Comparison of ENCODE assay signal across 8 cellular contexts in the genomic region with DNA sequence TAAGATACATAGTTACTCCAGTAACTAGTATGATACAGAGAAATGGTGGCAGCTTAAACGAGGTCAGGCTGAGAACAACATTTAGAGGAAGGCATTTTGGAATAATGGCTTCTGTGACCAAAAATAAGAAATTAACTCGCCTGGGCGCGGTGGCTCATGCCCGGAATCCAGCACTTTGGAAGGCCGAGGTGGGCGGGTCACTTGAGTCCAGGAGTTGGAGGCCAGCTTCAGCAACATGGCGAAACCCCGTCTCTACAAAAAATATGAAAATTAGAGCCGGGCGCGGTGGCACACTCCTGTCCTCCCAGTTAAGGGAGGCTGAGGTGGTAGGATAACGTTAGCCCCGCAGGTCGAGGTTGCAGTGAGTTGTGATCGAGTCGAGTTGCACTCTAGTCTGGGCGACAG. TPM values are rescaled to one million over a fixed set of nuclear protein-coding genes. Genes with fewer than 3 reads are reported as not detected.
DNase-seq lines count a peak whose midpoint lies in the region; ATAC-seq and TF ChIP-seq lines count a peak whose summit lies in the region.

No MANE protein-coding gene starts in this region.

- H3K9me3 ChIP-seq in SJCRH30 (replicated peaks), result no peaks in the 10 kb centered on the region
- no peaks in the 10 kb centered on the region for H3K9me3 ChIP-seq in fibroblast of lung (ENCODE audit: control insufficient read depth, insufficient read depth, low read depth, low read length)

- no peak for ATAC-seq in HG02678 (IDR thresholded peaks at IDR 0.05; ENCODE audit: unreplicated experiment)

- H3K4me1 ChIP-seq in SJCRH30 (peaks cover 31% of the 10 kb centered on the region), fibroblast of lung (ENCODE audit: control insufficient read depth, extremely low read depth, insufficient read depth, low read length) (peaks cover 16% of the 10 kb centered on the region)

- H4K20me1 ChIP-seq in fibroblast of lung (ENCODE audit: control insufficient read depth, extremely low read depth, insufficient read depth, low read length), result peaks cover 3% of the 10 kb centered on the region

- TF ChIP-seq CTCF in GM12865 (IDR thresholded peaks at IDR 0.05; ENCODE audit: insufficient read depth, low read depth, low read length, missing control alignments) (no peak), fibroblast of lung (conservative IDR thresholded peaks at IDR 0.05 in 1 of 2, IDR thresholded peaks at IDR 0.05 in 1 of 2; ENCODE audit: low read depth in 1 of 2, low read length in 2 of 2) (no peak)

- peak overlapping the region; percentile 74 for H3K4me2 ChIP-seq in fibroblast of lung (ENCODE audit: extremely low read depth, insufficient read depth, low read length)

- CTCF ChIA-PET in HEK293T (lab: Yijun Ruan, JAX), result no interaction called here

- H3K27ac ChIP-seq in SJCRH30, result no peak overlapping the region; the same call in 1 of the 2 replicates
- H3K27ac ChIP-seq in fibroblast of lung (ENCODE audit: insufficient read depth, low read length), result peak overlapping the region; percentile 90

- no peak overlapping the region for H3K9ac ChIP-seq in fibroblast of lung (ENCODE audit: insufficient read depth, low read length)

- H3K27me3 ChIP-seq in SJCRH30 (no peaks in the 10 kb centered on the region), fibroblast of lung (ENCODE audit: control insufficient read depth, insufficient read depth, low read length) (no peaks in the 10 kb centered on the region)

- peaks cover 58% of the 10 kb centered on the region for H3K79me2 ChIP-seq in fibroblast of lung (ENCODE audit: control insufficient read depth, insufficient read depth, low read length)

- no peak overlapping the region for H2AFZ ChIP-seq in fibroblast of lung (ENCODE audit: low read length)

- POLR2A ChIA-PET in HEK293T (lab: Yijun Ruan, JAX), result no interaction called here

- H3K36me3 ChIP-seq in SJCRH30 (peaks cover 2% of the 10 kb centered on the region; the same call in 1 of the 2 replicates), fibroblast of lung (ENCODE audit: control insufficient read depth, insufficient read depth, low read length) (no peaks in the 10 kb centered on the region)

- DNase-seq in GM12865 (ENCODE audit: low read depth), result no peak
- DNase-seq in SJCRH30, result no peak
- DNase-seq in fibroblast of lung (ENCODE audit: low read depth in 2 of 2), result no peak
- no peak for DNase-seq in skeletal muscle cell (ENCODE audit: low read depth)
- DNase-seq in HEK293T (ENCODE audit: extremely low spot score), result no peak
- DNase-seq in SK-N-DZ (ENCODE audit: low spot score), result no peak
- no peak for DNase-seq in foreskin melanocyte

- peak overlapping the region; percentile 81 for H3K4me3 ChIP-seq in GM12865 (ENCODE audit: low read depth, low read length)
- H3K4me3 ChIP-seq in SJCRH30, result peak overlapping the region; percentile 96
- H3K4me3 ChIP-seq in fibroblast of lung (replicated peaks in 1 of 4; ENCODE audit: control extremely low read depth in 1 of 4, insufficient read depth in 1 of 4, low read depth in 3 of 4, low read length in 4 of 4), result peak overlapping the region; percentile 72 to 85 (median 75)
- peak overlapping the region; percentile 75 for H3K4me3 ChIP-seq in skeletal muscle cell (ENCODE audit: low read depth, low read length)

TF ChIP-seq in HEK293T, 16 proteins besides CTCF, POLR2A, EP300 and RAD21:
- TF ChIP-seq CTBP1 (IDR thresholded peaks at IDR 0.05; ENCODE audit: borderline replicate concordance), result no peak
- no peak for TF ChIP-seq FOXM1 (IDR thresholded peaks at IDR 0.05; ENCODE audit: borderline replicate concordance)
- TF ChIP-seq PKNOX1 (IDR thresholded peaks at IDR 0.05), result no peak
- TF ChIP-seq L3MBTL2 (conservative IDR thresholded peaks at IDR 0.05), result no peak
- TF ChIP-seq BHLHE40 (IDR thresholded peaks at IDR 0.05; ENCODE audit: borderline replicate concordance), result no peak
- TF ChIP-seq FOXA1 (IDR thresholded peaks at IDR 0.05), result no peak
- TF ChIP-seq SUZ12 (IDR thresholded peaks at IDR 0.05), result no peak

RNA-seq across cellular contexts. Expression of gene IGF2R, which starts 1.8 kb away (rescaled TPM):
- total RNA-seq in SJCRH30 (2014; rRNA removed; shearing (Covaris generic)), result 109 and 112 TPM in 2 replicates
- total RNA-seq in fibroblast of lung, result 233 and 300 TPM in 2 replicates
- 37.6 and 48.5 TPM in 2 replicates for polyA plus RNA-seq in fibroblast of lung
- polyA plus RNA-seq in fibroblast of lung (2012), result 74.0 and 84.4 TPM in 2 replicates
- 166 and 254 TPM in 2 replicates for polyA minus RNA-seq in fibroblast of lung (ENCODE audit: low replicate concordance)
- 9.8 and 13.8 TPM in 2 replicates for polyA plus RNA-seq in SK-N-DZ (2014; cell fraction: cytosol; rRNA removed)
- 9.3 and 12.4 TPM in 2 replicates for polyA plus RNA-seq in SK-N-DZ (2014; cell fraction: nucleus; rRNA removed)
